ENCODE assay signal across 31 cellular contexts in the genomic region with DNA sequence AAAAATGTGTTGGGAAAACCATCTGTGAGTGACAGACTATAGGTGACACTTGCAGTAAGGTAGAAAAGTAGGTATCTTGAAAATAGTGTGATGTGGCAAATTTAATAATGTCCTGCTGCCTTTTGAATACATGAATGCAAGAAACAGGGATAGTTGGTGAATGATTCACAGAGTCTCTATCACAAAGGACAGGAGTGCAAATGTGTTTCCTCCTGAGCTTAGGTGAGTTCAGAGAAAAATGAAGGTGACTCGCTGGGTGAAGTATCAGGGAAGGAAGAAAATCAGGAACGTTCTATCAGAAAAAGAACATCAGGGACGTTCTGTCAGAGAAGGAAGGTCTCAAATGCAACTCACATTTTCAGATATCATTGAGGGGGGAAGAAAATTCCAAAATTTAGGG.
"Had no signal": no experiment of that assay in that cellular context is flagged by ENCODE, and none has a peak within 500 bp of the region (broad histone marks: within the 10 kb centered on the region; RNA-seq: fewer than 3 reads in every experiment).

No MANE protein-coding gene starts in this region.

- FAIRE-seq: astrocyte, colon had no signal

- H3K27ac ChIP-seq: brain microvascular endothelial cell, gastroesophageal sphincter, heart right ventricle had no signal

- H3K4me3 ChIP-seq: gastroesophageal sphincter, heart right ventricle had no signal

- DNase-seq: activated CD4-positive, alpha-beta memory T cell treated with anti-CD3 and anti-CD28 coated beads for 36 hours; activated CD4-positive, alpha-beta T cell treated with anti-CD3 and anti-CD28 coated beads for 36 hours; activated CD4-positive, alpha-beta T cell treated with anti-CD3 and anti-CD28 coated beads, Interleukin-2, amount 10 ng/mL, durations not matched to agents 24 days and 14 days; activated CD4-positive, CD25-positive, alpha-beta regulatory T cell; activated CD4-positive, CD25-positive, alpha-beta regulatory T cell treated with anti-CD3 and anti-CD28 coated beads, Interleukin-2, amount 50 U/mL, for 72 hours; activated CD8-positive, alpha-beta memory T cell treated with anti-CD3 and anti-CD28 coated beads, Interleukin-2, amount 10 ng/mL, durations not matched to agents 7 days and 5 days; activated CD8-positive, alpha-beta memory T cell treated with anti-CD3 and anti-CD28 coated beads, Interleukin-2, amount 50 U/mL, for 4 hours; activated CD8-positive, alpha-beta T cell treated with anti-CD3 and anti-CD28 coated beads, Interleukin-2, amount 10 ng/mL, durations not matched to agents 7 days and 5 days; activated gamma-delta T cell; activated naive CD4-positive, alpha-beta T cell; activated naive CD4-positive, alpha-beta T cell treated with anti-CD3 and anti-CD28 coated beads, Interleukin-2, amount 10 ng/mL, durations not matched to agents 7 days and 5 days; activated naive CD8-positive, alpha-beta T cell treated with anti-CD3 and anti-CD28 coated beads, Interleukin-2, amount 10 ng/mL, durations not matched to agents 7 days and 5 days; activated T-cell treated with anti-CD3 and anti-CD28 coated beads for 4 hours; activated T-cell treated with anti-CD3 and anti-CD28 coated beads, Interleukin-2, amount 50 U/mL, for 24 hours; activated T-cell treated with anti-CD3 and anti-CD28 coated beads, Interleukin-2, amount 50 U/mL, for 72 hours; brain microvascular endothelial cell; caudate nucleus; cortex of kidney; dermis blood vessel endothelial cell; effector CD4-positive, alpha-beta T cell; effector memory CD8-positive, alpha-beta T cell; foreskin fibroblast; heart right ventricle; T-helper 1 cell; T-helper 17 cell; T1000 had no signal

- ATAC-seq: activated CD4-positive, alpha-beta T cell treated with anti-CD3 and anti-CD28 coated beads for 36 hours; activated CD8-positive, alpha-beta memory T cell treated with anti-CD3 and anti-CD28 coated beads, Interleukin-2, amount 10 ng/mL, durations not matched to agents 7 days and 5 days; activated CD8-positive, alpha-beta T cell treated with anti-CD3 and anti-CD28 coated beads, Interleukin-2, amount 10 ng/mL, durations not matched to agents 7 days and 5 days; activated naive CD4-positive, alpha-beta T cell treated with anti-CD3 and anti-CD28 coated beads, Interleukin-2, amount 50 U/mL, for 72 hours; activated T-cell treated with anti-CD3 and anti-CD28 coated beads, Interleukin-2, amount 50 U/mL, for 72 hours; effector memory CD8-positive, alpha-beta T cell; esophagus mucosa; gastroesophageal sphincter; heart right ventricle; T-helper 17 cell had no signal

- H3K27me3 ChIP-seq: brain microvascular endothelial cell had no signal

- H3K4me1 ChIP-seq: gastroesophageal sphincter, heart right ventricle had no signal

- H3K9me3 ChIP-seq: gastroesophageal sphincter, heart right ventricle had no signal

- H3K36me3 ChIP-seq: brain microvascular endothelial cell, gastroesophageal sphincter, heart right ventricle had no signal
